Comparison of ENCODE assay signal across 24 cellular contexts in genomic region chr2:12180046-12180445, GRCh38.
"Had no signal": no experiment of that assay in that cellular context is flagged by ENCODE, and none has a peak within 500 bp of the region (broad histone marks: within the 10 kb centered on the region; RNA-seq: fewer than 3 reads in every experiment).

No MANE protein-coding gene starts in this region.

- H3K27ac Mint-ChIP-seq: activated CD4-positive, alpha-beta memory T cell treated with anti-CD3 and anti-CD28 coated beads for 36 hours; activated CD4-positive, alpha-beta T cell treated with anti-CD3 and anti-CD28 coated beads, Interleukin-2, amount 10 ng/mL, durations not matched to agents 7 days and 5 days; activated naive CD8-positive, alpha-beta T cell treated with anti-CD3 and anti-CD28 coated beads for 36 hours; activated T-helper 17 cell treated with anti-CD3 and anti-CD28 coated beads, Interleukin-2, amount 50 U/mL, for 72 hours; T-helper 1 cell treated with Interleukin-12 subunit alpha and Interleukin-12 subunit beta and Interleukin-4 antibody, amounts not matched to agents 30 μg/mL and 1 μg/mL, for 36 hours had no signal

- H3K27me3 ChIP-seq: breast epithelium had no signal

- ATAC-seq: activated T-helper 17 cell treated with anti-CD3 and anti-CD28 coated beads, Interleukin-2, amount 50 U/mL, for 72 hours; PC-3 had no signal

- H3K4me3 Mint-ChIP-seq: activated CD4-positive, alpha-beta memory T cell treated with anti-CD3 and anti-CD28 coated beads for 36 hours; activated CD4-positive, alpha-beta T cell treated with anti-CD3 and anti-CD28 coated beads, Interleukin-2, amount 10 ng/mL, durations not matched to agents 7 days and 5 days; activated naive CD4-positive, alpha-beta T cell treated with anti-CD3 and anti-CD28 coated beads, Interleukin-2, amount 10 ng/mL, durations not matched to agents 7 days and 5 days; activated naive CD8-positive, alpha-beta T cell treated with anti-CD3 and anti-CD28 coated beads for 36 hours; activated T-helper 17 cell treated with anti-CD3 and anti-CD28 coated beads, Interleukin-2, amount 50 U/mL, for 72 hours; T-helper 1 cell treated with Interleukin-12 subunit alpha and Interleukin-12 subunit beta and Interleukin-4 antibody, amounts not matched to agents 30 μg/mL and 1 μg/mL, for 36 hours had no signal

- H3K27ac ChIP-seq: breast epithelium, VCaP had no signal

- H3K36me3 Mint-ChIP-seq: activated CD4-positive, alpha-beta memory T cell treated with anti-CD3 and anti-CD28 coated beads for 36 hours; activated naive CD8-positive, alpha-beta T cell treated with anti-CD3 and anti-CD28 coated beads for 36 hours had no signal

- H3K27me3 Mint-ChIP-seq: activated CD4-positive, alpha-beta memory T cell treated with anti-CD3 and anti-CD28 coated beads for 36 hours; activated naive CD8-positive, alpha-beta T cell treated with anti-CD3 and anti-CD28 coated beads for 36 hours; activated T-helper 17 cell treated with anti-CD3 and anti-CD28 coated beads, Interleukin-2, amount 50 U/mL, for 72 hours had no signal

- H3K36me3 ChIP-seq: breast epithelium had no signal

- H3K4me3 ChIP-seq: breast epithelium had no signal

- H3K9me3 ChIP-seq: breast epithelium had no signal

- DNase-seq: activated CD4-positive, alpha-beta memory T cell treated with anti-CD3 and anti-CD28 coated beads for 36 hours; activated CD4-positive, alpha-beta T cell treated with anti-CD3 and anti-CD28 coated beads, Interleukin-2, amount 10 ng/mL, durations not matched to agents 7 days and 5 days; activated CD4-positive, CD25-positive, alpha-beta regulatory T cell; activated gamma-delta T cell treated with Interleukin-2 at 50 U/mL for 16 hours; activated naive CD4-positive, alpha-beta T cell treated with anti-CD3 and anti-CD28 coated beads, Interleukin-2, amount 10 ng/mL, durations not matched to agents 7 days and 5 days; activated naive CD8-positive, alpha-beta T cell treated with anti-CD3 and anti-CD28 coated beads for 36 hours; activated T-cell treated with anti-CD3 and anti-CD28 coated beads for 4 hours; activated T-cell treated with anti-CD3 and anti-CD28 coated beads, Interleukin-2, amount 50 U/mL, for 48 hours; anterior cingulate cortex; central memory CD4-positive, alpha-beta T cell; NCI-H1105 treated with DMSO at 0.1 percent for 48 hours; NCI-H1436 treated with DMSO at 0.1 percent for 48 hours; NCI-H187; NCI-H2081; NCI-H510A treated with DMSO at 0.1 percent for 48 hours; NCI-H69; NK-92 treated with Interleukin-12 subunit alpha and Interleukin-12 subunit beta, amount 100 ng/mL, for 24 hours; PC-3; SHP77 treated with DMSO at 0.1 percent for 48 hours; T-helper 9 cell had no signal
